1 cellular context compared by ENCODE assay signal in genomic region chr22:30327864-30328345, GRCh38.
TF ChIP-seq lines count a peak whose summit lies in the region.

No MANE protein-coding gene starts in this region.

TF ChIP-seq in WTC11, 78 proteins besides CTCF, POLR2A, EP300 and RAD21 (continued from another document):
- TF ChIP-seq ATF6 (CRISPR knock-in tag; IDR thresholded peaks at IDR 0.05) = no peak
- no peak for TF ChIP-seq MXD4 (CRISPR knock-in tag; IDR thresholded peaks at IDR 0.05; ENCODE audit: borderline replicate concordance)
- TF ChIP-seq ZNF423 (CRISPR knock-in tag; IDR thresholded peaks at IDR 0.05) = no peak
- no peak for TF ChIP-seq HMGA2 (CRISPR knock-in tag; IDR thresholded peaks at IDR 0.05)
- TF ChIP-seq MAX (CRISPR knock-in tag; IDR thresholded peaks at IDR 0.05) = no peak
- TF ChIP-seq OVOL2 (CRISPR knock-in tag; IDR thresholded peaks at IDR 0.05; ENCODE audit: borderline replicate concordance) = no peak
- TF ChIP-seq GABPB1 (CRISPR knock-in tag; IDR thresholded peaks at IDR 0.05) = no peak
TF ChIP-seq in WTC11: peak in this region for 0.
